In the genomic region with DNA sequence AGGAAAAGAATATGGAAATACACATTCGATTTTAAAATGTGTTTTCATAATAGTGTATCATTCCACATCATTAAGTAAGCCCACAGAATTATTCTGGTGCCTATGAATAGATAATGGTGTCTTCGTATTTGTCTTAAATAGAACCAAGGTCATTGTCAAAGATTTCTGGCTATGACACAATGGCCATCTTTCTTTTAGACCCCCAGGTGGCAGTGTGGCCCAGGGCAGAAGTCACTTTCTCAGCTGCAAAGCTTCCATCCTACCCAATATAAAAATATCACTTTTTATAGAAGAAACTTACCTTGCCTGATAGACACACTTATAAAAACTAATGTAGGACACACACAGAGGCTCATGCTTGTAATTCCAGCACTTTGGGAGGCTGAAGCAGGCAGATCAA, we compare ENCODE assay signal across 9 cellular contexts. TPM values are rescaled to one million over a fixed set of nuclear protein-coding genes. Genes with fewer than 3 reads are reported as not detected.
DNase-seq lines count a peak whose midpoint lies in the region; ATAC-seq, FAIRE-seq and TF ChIP-seq lines count a peak whose summit lies in the region.
"Had no signal": no experiment of that assay in that cellular context is flagged by ENCODE, and none has a peak within 500 bp of the region (broad histone marks: within the 10 kb centered on the region; RNA-seq: fewer than 3 reads in every experiment).

No MANE protein-coding gene starts in this region.

- H3K9me2 ChIP-seq in MM.1S (replicated peaks; ENCODE audit: insufficient read depth, low read length): no peaks in the 10 kb centered on the region

- H3K79me2 ChIP-seq in MM.1S (ENCODE audit: low read length): no peaks in the 10 kb centered on the region

- H2AFZ ChIP-seq in MM.1S (ENCODE audit: low read length): no peak overlapping the region
- no peak overlapping the region for H2AFZ ChIP-seq in mesenchymal stem cell (ENCODE audit: low read depth, low read length)

- no peak for FAIRE-seq in A549 (lab: Jason Lieb, UNC)

- H3K23ac ChIP-seq in mesenchymal stem cell (ENCODE audit: low read length in 2 of 2): no peak overlapping the region

- POLR2A ChIA-PET in A549 (lab: Yijun Ruan, JAX): no interaction called here

- peak; percentile 51 to 65 for TF ChIP-seq RAD21 in A549 (conservative IDR thresholded peaks at IDR 0.05 in 1 of 2, IDR thresholded peaks at IDR 0.05 in 1 of 2)

- peak; percentile 50 for TF ChIP-seq CTCF in A549 (IDR thresholded peaks at IDR 0.05)
- TF ChIP-seq CTCF in MM.1S (IDR thresholded peaks at IDR 0.05; ENCODE audit: low read length): peak; percentile 59
- peak in 5 of 6 experiments; percentile 14 to 48 (median 43) for TF ChIP-seq CTCF in adrenal gland (IDR thresholded peaks at IDR 0.05)

- no peak overlapping the region for H3K18ac ChIP-seq in mesenchymal stem cell (ENCODE audit: low read depth in 1 of 2, low read length in 2 of 2)

- H3K4me3 ChIP-seq in A549: no peak overlapping the region
- no peak overlapping the region for H3K4me3 ChIP-seq in MM.1S (ENCODE audit: low read length)
- no peak overlapping the region for H3K4me3 ChIP-seq in adrenal gland
- no peak overlapping the region for H3K4me3 ChIP-seq in mesenchymal stem cell (ENCODE audit: insufficient read depth in 1 of 2, low read depth in 1 of 2, low read length in 2 of 2)

- no peak overlapping the region for H3K27ac ChIP-seq in A549
- no peak overlapping the region for H3K27ac ChIP-seq in MM.1S (ENCODE audit: low read length)
- no peak overlapping the region for H3K27ac ChIP-seq in adrenal gland
- no peak overlapping the region for H3K27ac ChIP-seq in mesenchymal stem cell (ENCODE audit: low read length, poor library complexity, severe bottlenecking)

- H3K9ac ChIP-seq in MM.1S (ENCODE audit: low read length): no peak overlapping the region
- no peak overlapping the region for H3K9ac ChIP-seq in mesenchymal stem cell (ENCODE audit: low read length)

- H2BK12ac ChIP-seq in mesenchymal stem cell (ENCODE audit: low read length in 2 of 2): no peak overlapping the region

- H2BK5ac ChIP-seq in mesenchymal stem cell (ENCODE audit: low read depth, low read length, poor library complexity, severe bottlenecking): no peak overlapping the region

- H3K4ac ChIP-seq in mesenchymal stem cell (ENCODE audit: low read depth in 1 of 2, low read length in 2 of 2): no peak overlapping the region

- no peak for TF ChIP-seq EP300 in A549 (IDR thresholded peaks at IDR 0.05)

- no peak overlapping the region for H4K91ac ChIP-seq in mesenchymal stem cell (ENCODE audit: low read length)

- TF ChIP-seq POLR2A in A549 (IDR thresholded peaks at IDR 0.05; ENCODE audit: low read length) (no peak), adrenal gland (IDR thresholded peaks at IDR 0.05) (no peak)

- H2AK5ac ChIP-seq in mesenchymal stem cell (ENCODE audit: low read length, severe bottlenecking): no peak overlapping the region

- no peak overlapping the region for H3K14ac ChIP-seq in mesenchymal stem cell (ENCODE audit: low read length in 2 of 2)

- no peaks in the 10 kb centered on the region for H3K9me3 ChIP-seq in A549
- no peaks in the 10 kb centered on the region for H3K9me3 ChIP-seq in MM.1S (replicated peaks; ENCODE audit: insufficient read depth, low read length)
- H3K9me3 ChIP-seq in adrenal gland (replicated peaks in 1 of 3): no peaks in the 10 kb centered on the region
- no peaks in the 10 kb centered on the region for H3K9me3 ChIP-seq in mesenchymal stem cell (ENCODE audit: control insufficient read depth, low read length)

- H3K27me3 ChIP-seq in MM.1S (replicated peaks; ENCODE audit: insufficient read depth, low read length) (no peaks in the 10 kb centered on the region), adrenal gland (no peaks in the 10 kb centered on the region), mesenchymal stem cell (ENCODE audit: control insufficient read depth in 1 of 2, insufficient read depth in 1 of 2, low read length in 2 of 2) (no peaks in the 10 kb centered on the region)

- ATAC-seq in A549: peak; percentile 50 to 70; a peak in 2 of 6 replicates
- ATAC-seq in HG03442 (IDR thresholded peaks at IDR 0.05; ENCODE audit: unreplicated experiment): no peak
- no peak for ATAC-seq in HG02610 (IDR thresholded peaks at IDR 0.05; ENCODE audit: unreplicated experiment)
- ATAC-seq: effector memory CD8-positive, alpha-beta T cell had no signal

- peaks cover 3% of the 10 kb centered on the region; the same call in 1 of the 2 replicates for H3F3A ChIP-seq in MM.1S (ENCODE audit: insufficient read depth, low read length)

- DNase-seq in A549 (ENCODE audit: low read depth in 1 of 2, low spot score in 1 of 2): peak; percentile 3 to 27
- DNase-seq in ELR (ENCODE audit: low read depth): peak; percentile 58
- DNase-seq in MM.1S: peak; percentile 43
- DNase-seq in adrenal gland: peak in 3 of 7 donors; percentile 21 to 27 (median 26)
- peak; percentile 41 for DNase-seq in mesenchymal stem cell
- no peak for DNase-seq in NCI-H524 treated with DMSO at 0.1 percent for 48 hours (lab: John Stamatoyannopoulos, UW)

- H3K79me1 ChIP-seq in mesenchymal stem cell (replicated peaks; ENCODE audit: low read length, poor library complexity, severe bottlenecking): no peaks in the 10 kb centered on the region

- intact Hi-C loops in adrenal gland (cut with DNase I): no loop called here

- 34% methylated on average over 2 of the region's 2 CpGs for WGBS in A549 (ENCODE audit: missing lambda C conversion rate)
- WGBS in adrenal gland, 4 donors: 44 to 60% (median 54%) methylated on average over 2 of the region's 2 CpGs
- 86% methylated on average over 1 of the region's 2 CpGs for WGBS in mesenchymal stem cell

- no peak overlapping the region for H4K8ac ChIP-seq in mesenchymal stem cell (ENCODE audit: low read length)

- H3K36me3 ChIP-seq in MM.1S (replicated peaks; ENCODE audit: insufficient read depth, low read length): no peaks in the 10 kb centered on the region
- no peaks in the 10 kb centered on the region for H3K36me3 ChIP-seq in adrenal gland (replicated peaks in 1 of 2)
- no peaks in the 10 kb centered on the region for H3K36me3 ChIP-seq in mesenchymal stem cell (ENCODE audit: control insufficient read depth in 1 of 2, insufficient read depth in 2 of 2, low read depth in 1 of 2, low read length in 2 of 2)

- no peaks in the 10 kb centered on the region for H4K20me1 ChIP-seq in MM.1S (ENCODE audit: insufficient read depth, low read length)

- no peak overlapping the region for H3K4me2 ChIP-seq in A549
- H3K4me2 ChIP-seq in MM.1S (ENCODE audit: low read depth, low read length): no peak overlapping the region
- H3K4me2 ChIP-seq in mesenchymal stem cell (ENCODE audit: low read length, poor library complexity, severe bottlenecking): no peak overlapping the region

- no peak overlapping the region for H2BK120ac ChIP-seq in mesenchymal stem cell (ENCODE audit: low read depth, low read length)

- CTCF ChIA-PET in A549 (lab: Yijun Ruan, JAX): interaction anchor here (0.6 to 3.1 kb wide), 9 partner anchors 12 to 324 kb away, joined by 3 to 15 read pairs (median 3); no protein-coding TSS in a partner anchor

- no peaks in the 10 kb centered on the region for H3K4me1 ChIP-seq in A549
- H3K4me1 ChIP-seq in MM.1S (ENCODE audit: low read length): no peaks in the 10 kb centered on the region
- H3K4me1 ChIP-seq in adrenal gland (replicated peaks in 1 of 2): no peaks in the 10 kb centered on the region
- no peaks in the 10 kb centered on the region for H3K4me1 ChIP-seq in mesenchymal stem cell (ENCODE audit: control insufficient read depth, insufficient read depth, low read depth, low read length)

- no peak overlapping the region for H2BK15ac ChIP-seq in mesenchymal stem cell (ENCODE audit: low read depth, poor library complexity, severe bottlenecking)

TF ChIP-seq in A549, 52 proteins besides CTCF, POLR2A, EP300 and RAD21:
- TF ChIP-seq MAZ (IDR thresholded peaks at IDR 0.05; ENCODE audit: borderline replicate concordance, low read depth, low read length) (no peak), SMC3 (IDR thresholded peaks at IDR 0.05) (peak; percentile 36)
TF ChIP-seq in A549: peak in this region for 1.

RNA-seq across cellular contexts. Expression of gene ZRANB3, which starts 57.5 kb away (rescaled TPM):
- polyA plus RNA-seq in A549 (2011; rRNA removed) (10.1 and 12.4 TPM in 2 replicates), A549 (2017; fragmentation: RNase III; extraction: RNeasy Plus Mini Kit Qiagen cat#74134 plus additional on column Dnase treatment) (6.2 to 7.8 TPM (median 7.3 TPM) in 3 replicates), adrenal gland (1 to 10 TPM; 1.0 to 5.1 (median 1.8) TPM)
- polyA plus RNA-seq in A549 (2012; cell fraction: cytosol; rRNA removed): 4.2 and 4.3 TPM in 2 replicates
- 2.0 and 2.6 TPM in 2 replicates for polyA plus RNA-seq in A549 (2012; cell fraction: nucleus; rRNA removed)
- 5.0 and 6.7 TPM in 2 replicates for polyA minus RNA-seq in A549 (2011; rRNA and poly(A)+ RNA removed)
- 10 to 100 TPM in 4 of 8 donors, 1 to 10 TPM in 4; 3.4 to 16.8 (median 9.8) TPM for total RNA-seq in adrenal gland
- 2.6 TPM for polyA plus RNA-seq in mesenchymal stem cell (2013, experiment 1 of 2)
- 3.0 TPM for polyA plus RNA-seq in mesenchymal stem cell (2013, experiment 2 of 2)

RNA-seq across cellular contexts. Expression of gene R3HDM1, which starts 57.7 kb away (rescaled TPM):
- polyA plus RNA-seq in A549 (2011; rRNA removed) (58.2 and 63.3 TPM in 2 replicates), A549 (2017; fragmentation: RNase III; extraction: RNeasy Plus Mini Kit Qiagen cat#74134 plus additional on column Dnase treatment) (27.6 to 31.3 TPM (median 27.7 TPM) in 3 replicates), adrenal gland (10 to 100 TPM in 2 of 3 donors, 1 to 10 TPM in 1; 9.4 to 42.7 (median 13.4) TPM)
- polyA plus RNA-seq in A549 (2012; cell fraction: cytosol; rRNA removed): 48.0 and 63.3 TPM in 2 replicates
- 40.6 and 51.7 TPM in 2 replicates for polyA plus RNA-seq in A549 (2012; cell fraction: nucleus; rRNA removed)
- 43.1 and 47.9 TPM in 2 replicates for polyA minus RNA-seq in A549 (2011; rRNA and poly(A)+ RNA removed)
- total RNA-seq in adrenal gland: 10 to 100 TPM in 7 of 8 donors, 1 to 10 TPM in 1; 9.9 to 28.0 (median 24.9) TPM
- polyA plus RNA-seq in mesenchymal stem cell (2013, experiment 1 of 2): 46.4 TPM
- 43.4 TPM for polyA plus RNA-seq in mesenchymal stem cell (2013, experiment 2 of 2)

Comparison
In these comparisons a context has a peak if more than half of its experiments do, and no peak if none do; other contexts are left out.
1. ATAC-seq: peak in A549 (2 of 2); none in HG03442 (single experiment) and HG02610 (single experiment).
2. Peak in every context shown above with its lines, with median percentiles within 50 percentile points of each other: CTCF ChIP-seq.